28 cellular contexts compared by ENCODE assay signal in genomic region chr4:137825505-137825904, GRCh38.
"Had no signal": no experiment of that assay in that cellular context is flagged by ENCODE, and none has a peak within 500 bp of the region (broad histone marks: within the 10 kb centered on the region; RNA-seq: fewer than 3 reads in every experiment).

No MANE protein-coding gene starts in this region.

- H3K36me3 Mint-ChIP-seq: stimulated activated effector memory CD8-positive, alpha-beta T cell treated with anti-CD3 and anti-CD28 coated beads, Interleukin-12 subunit alpha, Interleukin-12 subunit beta, amount 100 ng/mL, for 72 hours; stimulated activated memory B cell treated with anti-CD40 and anti-IgM and Interleukin-4, amounts not matched to agents 10 μg/mL and 1 μg/mL and 100 μg/mL, for 72 hours; stimulated activated naive B cell treated with anti-CD40 and anti-IgM and Interleukin-4, amounts not matched to agents 10 μg/mL and 1 μg/mL and 100 μg/mL, for 72 hours; type B pancreatic cell had no signal

- H3K27me3 ChIP-seq: stomach, suprapubic skin, testis, thyroid gland, tibial artery, tibial nerve, transverse colon, upper lobe of left lung, upper lobe of right lung, uterus, vagina had no signal

- DNase-seq: stimulated activated CD4-positive, alpha-beta T cell treated with anti-CD3 and anti-CD28 coated beads, Interleukin-2, amount 100 ng/mL, for 48 hours; stimulated activated CD4-positive, alpha-beta T cell treated with anti-CD3 and anti-CD28 coated beads, Interleukin-4, amount 100 ng/mL, for 1 hour; stimulated activated CD4-positive, alpha-beta T cell treated with anti-CD3 and anti-CD28 coated beads, Interleukin-4, amount 100 ng/mL, for 24 hours; stimulated activated CD4-positive, alpha-beta T cell treated with anti-CD3 and anti-CD28 coated beads, Interleukin-4, amount 100 ng/mL, for 4 hours; stimulated activated CD8-positive, alpha-beta memory T cell treated with anti-CD3 and anti-CD28 coated beads, Interleukin-4, amount 100 ng/mL, for 48 hours; stimulated activated naive B cell treated with anti-CD40 and anti-IgM and Interleukin-4, amounts not matched to agents 10 μg/mL and 1 μg/mL and 100 μg/mL, for 72 hours; stimulated activated naive CD4-positive, alpha-beta T cell; stimulated activated naive CD4-positive, alpha-beta T cell treated with Interleukin-2 at 50 U/mL for 16 hours; stimulated activated naive CD8-positive, alpha-beta T cell treated with anti-CD3 and anti-CD28 coated beads, Interleukin-15, amount 100 ng/mL, for 72 hours; stimulated activated naive CD8-positive, alpha-beta T cell treated with anti-CD3 and anti-CD28 coated beads, Interleukin-15, Interleukin-2, amounts not matched to agents 100 U/mL and 50 U/mL, for 24 hours; stomach; substantia nigra; testis; thyroid gland; tibial artery; transverse colon; trophoblast cell; upper lobe of left lung; upper lobe of right lung; uterus had no signal

- H3K4me3 ChIP-seq: stomach, suprapubic skin, testis, thoracic aorta, thyroid gland, tibial artery, tibial nerve, transverse colon, upper lobe of left lung, upper lobe of right lung, uterus, vagina had no signal

- H3K4me1 Mint-ChIP-seq: stimulated activated effector memory CD8-positive, alpha-beta T cell treated with anti-CD3 and anti-CD28 coated beads, Interleukin-12 subunit alpha, Interleukin-12 subunit beta, amount 100 ng/mL, for 72 hours; stimulated activated memory B cell treated with anti-CD40 and anti-IgM and Interleukin-4, amounts not matched to agents 10 μg/mL and 1 μg/mL and 100 μg/mL, for 72 hours; stimulated activated naive B cell treated with anti-CD40 and anti-IgM and Interleukin-4, amounts not matched to agents 10 μg/mL and 1 μg/mL and 100 μg/mL, for 72 hours; stimulated activated naive CD8-positive, alpha-beta T cell treated with anti-CD3 and anti-CD28 coated beads, Interleukin-15, amount 100 ng/mL, for 72 hours had no signal

- H3K27ac ChIP-seq: stomach, suprapubic skin, testis, thoracic aorta, thyroid gland, tibial artery, tibial nerve, transverse colon, upper lobe of left lung, upper lobe of right lung, uterus, vagina had no signal

- H3K4me1 ChIP-seq: stomach, suprapubic skin, testis, thyroid gland, tibial artery, tibial nerve, transverse colon, upper lobe of left lung, upper lobe of right lung, uterus, vagina had no signal

- H3K9me3 ChIP-seq: suprapubic skin, testis, thoracic aorta, thyroid gland, upper lobe of right lung, uterus, vagina had no signal

- H3K27ac Mint-ChIP-seq: stimulated activated effector memory CD8-positive, alpha-beta T cell treated with anti-CD3 and anti-CD28 coated beads, Interleukin-12 subunit alpha, Interleukin-12 subunit beta, amount 100 ng/mL, for 72 hours; stimulated activated memory B cell treated with anti-CD40 and anti-IgM and Interleukin-4, amounts not matched to agents 10 μg/mL and 1 μg/mL and 100 μg/mL, for 72 hours; stimulated activated naive B cell treated with anti-CD40 and anti-IgM and Interleukin-4, amounts not matched to agents 10 μg/mL and 1 μg/mL and 100 μg/mL, for 72 hours; stimulated activated naive CD8-positive, alpha-beta T cell treated with anti-CD3 and anti-CD28 coated beads, Interleukin-15, amount 100 ng/mL, for 72 hours; stimulated activated naive CD8-positive, alpha-beta T cell treated with anti-CD3 and anti-CD28 coated beads, Interleukin-15, Interleukin-2, amounts not matched to agents 100 ng/mL and 50 ng/mL, for 24 hours; type B pancreatic cell had no signal

- H3K27me3 Mint-ChIP-seq: stimulated activated naive B cell treated with anti-CD40 and anti-IgM and Interleukin-4, amounts not matched to agents 10 μg/mL and 1 μg/mL and 100 μg/mL, for 72 hours; stimulated activated naive CD8-positive, alpha-beta T cell treated with anti-CD3 and anti-CD28 coated beads, Interleukin-15, amount 100 ng/mL, for 72 hours; stimulated activated naive CD8-positive, alpha-beta T cell treated with anti-CD3 and anti-CD28 coated beads, Interleukin-15, Interleukin-2, amounts not matched to agents 100 ng/mL and 50 ng/mL, for 24 hours; type B pancreatic cell had no signal

- ATAC-seq: stimulated activated effector memory CD8-positive, alpha-beta T cell treated with anti-CD3 and anti-CD28 coated beads, Interleukin-12 subunit alpha, Interleukin-12 subunit beta, amount 100 ng/mL, for 72 hours; stimulated activated memory B cell treated with anti-CD40 and anti-IgM and Interleukin-4, amounts not matched to agents 10 μg/mL and 1 μg/mL and 100 μg/mL, for 72 hours; stimulated activated naive B cell treated with anti-CD40 and anti-IgM and Interleukin-4, amounts not matched to agents 10 μg/mL and 1 μg/mL and 100 μg/mL, for 72 hours; stimulated activated naive CD8-positive, alpha-beta T cell treated with anti-CD3 and anti-CD28 coated beads, Interleukin-15, amount 100 ng/mL, for 72 hours; stimulated activated naive CD8-positive, alpha-beta T cell treated with anti-CD3 and anti-CD28 coated beads, Interleukin-15, Interleukin-2, amounts not matched to agents 100 U/mL and 50 U/mL, for 24 hours; upper lobe of right lung had no signal

- H3K4me3 Mint-ChIP-seq: stimulated activated effector memory CD8-positive, alpha-beta T cell treated with anti-CD3 and anti-CD28 coated beads, Interleukin-12 subunit alpha, Interleukin-12 subunit beta, amount 100 ng/mL, for 72 hours; stimulated activated memory B cell treated with anti-CD40 and anti-IgM and Interleukin-4, amounts not matched to agents 10 μg/mL and 1 μg/mL and 100 μg/mL, for 72 hours; stimulated activated naive B cell treated with anti-CD40 and anti-IgM and Interleukin-4, amounts not matched to agents 10 μg/mL and 1 μg/mL and 100 μg/mL, for 72 hours; stimulated activated naive CD8-positive, alpha-beta T cell treated with anti-CD3 and anti-CD28 coated beads, Interleukin-15, amount 100 ng/mL, for 72 hours; stimulated activated naive CD8-positive, alpha-beta T cell treated with anti-CD3 and anti-CD28 coated beads, Interleukin-15, Interleukin-2, amounts not matched to agents 100 ng/mL and 50 ng/mL, for 24 hours; type B pancreatic cell had no signal

- H3K36me3 ChIP-seq: stomach, suprapubic skin, thoracic aorta, thyroid gland, tibial artery, tibial nerve, transverse colon, upper lobe of left lung, upper lobe of right lung, uterus, vagina had no signal
